8 cellular contexts compared by ENCODE assay signal in genomic region chr1:113811888-113812660, GRCh38. TPM values are rescaled to one million over a fixed set of nuclear protein-coding genes. Genes with fewer than 3 reads are reported as not detected.
A peak's percentile ranks its signal among the peaks of the same experiment; 100 is the strongest.
DNase-seq lines count a peak whose midpoint lies in the region; ATAC-seq and TF ChIP-seq lines count a peak whose summit lies in the region.

Gene RSBN1, minus strand, starts transcription at chr1:113812476. Its CDS starts 64 bp downstream, at chr1:113812412.

- peak; percentile 90 for ATAC-seq in GM19467 (IDR thresholded peaks at IDR 0.05; ENCODE audit: unreplicated experiment)
- peak; percentile 97 for ATAC-seq in lung (ENCODE audit: insufficient read depth, low FRiP score)

- H3K27ac ChIP-seq in CD8-positive, alpha-beta memory T cell (ENCODE audit: low read depth, low read length): peak within 1 kb of the TSS; percentile 89
- peak within 1 kb of the TSS; percentile 79 for H3K27ac ChIP-seq in ectodermal cell (ENCODE audit: insufficient read depth, low read depth, low read length, poor library complexity, severe bottlenecking)
- H3K27ac ChIP-seq in lung (ENCODE audit: low read depth in 1 of 2, low read length in 1 of 2): peak within 1 kb of the TSS; percentile 97 to 98

- H3K4me1 Mint-ChIP-seq in CD8-positive, alpha-beta memory T cell: peaks cover 33 to 52% (median 49%) of the 10 kb centered on the region in 3 donors

- H3K4me3 ChIP-seq in CD8-positive, alpha-beta memory T cell (ENCODE audit: low read length): peak within 1 kb of the TSS; percentile 72
- H3K4me3 ChIP-seq in ectodermal cell (ENCODE audit: insufficient read depth, low read depth, low read length) (peak within 1 kb of the TSS; percentile 76), lung (peak within 1 kb of the TSS; percentile 83)

- DNase-seq in CD8-positive, alpha-beta memory T cell: peak; percentile 96 to 99 (median 98)
- DNase-seq in HS-27A (ENCODE audit: low read depth): peak; percentile 99
- peak; percentile 89 for DNase-seq in NK-92 (lab: John Stamatoyannopoulos, UW; ENCODE audit: unreplicated experiment)
- DNase-seq in activated CD8-positive, alpha-beta memory T cell treated with anti-CD3 and anti-CD28 coated beads for 1 hour (ENCODE audit: extremely low read depth in 1 of 2, low read depth in 1 of 2): peak; percentile 95 to 96
- DNase-seq in lung (ENCODE audit: low spot score): peak; percentile 99
- DNase-seq in stimulated activated CD4-positive, alpha-beta T cell treated with anti-CD3 and anti-CD28 coated beads, TNF-alpha, amount 100 ng/mL, for 4 hours (ENCODE audit: low read depth in 3 of 3): peak; percentile 90 to 95 (median 95)

- H3K9me3 ChIP-seq in CD8-positive, alpha-beta memory T cell (ENCODE audit: low read length): no peaks in the 10 kb centered on the region
- no peaks in the 10 kb centered on the region for H3K9me3 ChIP-seq in ectodermal cell (ENCODE audit: control insufficient read depth, low read length)
- H3K9me3 ChIP-seq in lung (ENCODE audit: control insufficient read depth in 2 of 2, insufficient read depth in 1 of 2, low read length in 1 of 2): no peaks in the 10 kb centered on the region

- 0% methylated on average over 82 of the region's 82 CpGs for WGBS in ectodermal cell, 2 experiments
- WGBS in lung, 2 donors: 0% methylated on average over 79 to 82 of the region's 82 CpGs

- H3K27me3 Mint-ChIP-seq in CD8-positive, alpha-beta memory T cell: no peaks in the 10 kb centered on the region

- no peaks in the 10 kb centered on the region for H3K36me3 ChIP-seq in CD8-positive, alpha-beta memory T cell (ENCODE audit: insufficient read depth, low read length)
- H3K36me3 ChIP-seq in ectodermal cell (ENCODE audit: control insufficient read depth, insufficient read depth, low read length) (no peaks in the 10 kb centered on the region), lung (ENCODE audit: control insufficient read depth in 2 of 2, insufficient read depth in 2 of 2, low read length in 2 of 2) (no peaks in the 10 kb centered on the region)

- no peaks in the 10 kb centered on the region for H3K9me3 Mint-ChIP-seq in CD8-positive, alpha-beta memory T cell

- POLR2A ChIA-PET in CD8-positive, alpha-beta memory T cell (lab: Charles Lee): interaction anchor here (0.6 to 2.4 kb wide), 17 partner anchors 13 to 1193 kb away, joined by 3 to 27 read pairs (median 5); partner anchors contain the start of genes AP4B1, HIPK1, PHTF1 and ST7L

- peaks cover 34% of the 10 kb centered on the region for H3K4me1 ChIP-seq in CD8-positive, alpha-beta memory T cell (ENCODE audit: insufficient read depth, low read length)
- H3K4me1 ChIP-seq in ectodermal cell (ENCODE audit: control insufficient read depth, insufficient read depth, low read length) (no peaks in the 10 kb centered on the region), lung (ENCODE audit: control insufficient read depth in 2 of 2, insufficient read depth in 2 of 2, low read length in 2 of 2) (peaks cover 0 to 6% of the 10 kb centered on the region in 2 donors)

- no peak for TF ChIP-seq CTCF in lung (IDR thresholded peaks at IDR 0.05; ENCODE audit: control extremely low read depth, extremely low read depth)

- H3K36me3 Mint-ChIP-seq in CD8-positive, alpha-beta memory T cell: peaks cover 0 to 44% (median 3%) of the 10 kb centered on the region in 3 donors

- H3K4me3 Mint-ChIP-seq in CD8-positive, alpha-beta memory T cell: peak within 1 kb of the TSS; percentile 94 to 100 (median 97)

- CTCF ChIA-PET in CD8-positive, alpha-beta memory T cell (lab: Charles Lee): interaction anchor here (0.6 to 2.1 kb wide), 13 partner anchors 9 to 118 kb away, joined by 3 to 14 read pairs (median 3); partner anchors contain the start of genes AP4B1, DCLRE1B, HIPK1 and PHTF1

- H3K27me3 ChIP-seq in CD8-positive, alpha-beta memory T cell (ENCODE audit: insufficient read depth, low read length, poor library complexity, severe bottlenecking): no peaks in the 10 kb centered on the region
- H3K27me3 ChIP-seq in ectodermal cell (ENCODE audit: control insufficient read depth, insufficient read depth, low read length, poor library complexity, severe bottlenecking) (no peaks in the 10 kb centered on the region), lung (ENCODE audit: control insufficient read depth, insufficient read depth) (no peaks in the 10 kb centered on the region)

- H3K27ac Mint-ChIP-seq in CD8-positive, alpha-beta memory T cell: peak within 1 kb of the TSS; percentile 94 to 98 (median 96)

RNA-seq across cellular contexts. Expression of gene RSBN1, which starts in this region (rescaled TPM):
- total RNA-seq in CD8-positive, alpha-beta memory T cell: 10 to 100 TPM; 18.5 to 19.2 TPM
- polyA plus RNA-seq in CD8-positive, alpha-beta memory T cell: 44.5 TPM
- 15.8 TPM for polyA plus RNA-seq in ectodermal cell (2013, experiment 1 of 4)
- polyA plus RNA-seq in ectodermal cell (2013, experiment 2 of 4): 16.5 TPM
- 18.0 TPM for polyA plus RNA-seq in ectodermal cell (2013, experiment 3 of 4)
- polyA plus RNA-seq in ectodermal cell (2013, experiment 4 of 4): 18.0 TPM
- total RNA-seq in lung: 10 to 100 TPM; 18.2 to 39.0 TPM
- 1 to 10 TPM; 4.4 to 6.8 TPM for polyA plus RNA-seq in lung

Comparison
In these comparisons a context has a peak if more than half of its experiments do, and no peak if none do; other contexts are left out.
1. Peak in every context shown above with its lines: DNase-seq, ATAC-seq, H3K4me3 ChIP-seq and H3K27ac ChIP-seq.